19 cellular contexts compared by ENCODE assay signal in genomic region chr17:78092794-78093324, GRCh38. TPM values are rescaled to one million over a fixed set of nuclear protein-coding genes. Genes with fewer than 3 reads are reported as not detected.
A peak's percentile ranks its signal among the peaks of the same experiment; 100 is the strongest.
DNase-seq lines count a peak whose midpoint lies in the region; ATAC-seq, FAIRE-seq and TF ChIP-seq lines count a peak whose summit lies in the region.
"Had no signal": no experiment of that assay in that cellular context is flagged by ENCODE, and none has a peak within 500 bp of the region (broad histone marks: within the 10 kb centered on the region; RNA-seq: fewer than 3 reads in every experiment).

No MANE protein-coding gene starts in this region.

- intact Hi-C loops in MCF 10A (cut with micrococcal nuclease) = no loop called here
- intact Hi-C loops in breast epithelium (cut with DNase I; ENCODE audit: low total_unique reads) = no loop called here
- intact Hi-C loops in posterior cingulate gyrus (cut with DNase I) = no loop called here

- H3K4me1 Mint-ChIP-seq in MCF 10A (ENCODE audit: insufficient read depth, unreplicated experiment) = no peaks in the 10 kb centered on the region
- H3K4me1 Mint-ChIP-seq in T-helper 17 cell = no peaks in the 10 kb centered on the region
- H3K4me1 Mint-ChIP-seq: CD4-positive, CD25-positive, alpha-beta regulatory T cell had no signal

- CTCF ChIA-PET in MCF 10A (lab: Yijun Ruan, JAX) (interaction anchor here (0.7 kb wide), 1 partner anchor 89 kb away, joined by 3 read pairs; no protein-coding TSS in a partner anchor), RWPE1 (lab: Yijun Ruan, JAX) (no interaction called here)

- H3K27ac Mint-ChIP-seq in MCF 10A (ENCODE audit: low read depth, unreplicated experiment) (no peak overlapping the region), T-helper 17 cell (no peak overlapping the region)
- H3K27ac Mint-ChIP-seq: HFFc6 had no signal

- no peaks in the 10 kb centered on the region for H3K27me3 Mint-ChIP-seq in MCF 10A (ENCODE audit: insufficient read depth, unreplicated experiment)
- no peaks in the 10 kb centered on the region for H3K27me3 Mint-ChIP-seq in T-helper 17 cell
- H3K27me3 Mint-ChIP-seq: CD4-positive, CD25-positive, alpha-beta regulatory T cell had no signal

- H3K4me3 Mint-ChIP-seq in MCF 10A (ENCODE audit: unreplicated experiment) (no peak overlapping the region), T-helper 17 cell (no peak overlapping the region)
- H3K4me3 Mint-ChIP-seq: CD4-positive, CD25-positive, alpha-beta regulatory T cell; HFFc6 had no signal

- TF ChIP-seq POLR2A in breast epithelium (IDR thresholded peaks at IDR 0.05) = no peak

- FAIRE-seq in bronchial epithelial cell (lab: Jason Lieb, UNC) = peak; percentile 52
- FAIRE-seq: G401.6, GM12891, H1 had no signal

- no peaks in the 10 kb centered on the region for H3K9me3 Mint-ChIP-seq in MCF 10A (ENCODE audit: unreplicated experiment)
- H3K9me3 Mint-ChIP-seq: CD4-positive, CD25-positive, alpha-beta regulatory T cell; HFFc6 had no signal

- H3K36me3 Mint-ChIP-seq in MCF 10A (ENCODE audit: insufficient read depth, unreplicated experiment) = peaks cover 81% of the 10 kb centered on the region
- no peaks in the 10 kb centered on the region for H3K36me3 Mint-ChIP-seq in T-helper 17 cell (ENCODE audit: low read depth)

- H3K4me3 ChIP-seq in breast epithelium (no peak overlapping the region), bronchial epithelial cell (ENCODE audit: low read depth, low read length) (no peak overlapping the region)
- H3K4me3 ChIP-seq: BLaER1 treated with 17β-estradiol and CSF1 and Interleukin-3, amounts not matched to agents 10 nM and 100 nM had no signal

- no peak for ATAC-seq in T-helper 17 cell

- H3K4me1 ChIP-seq in breast epithelium = no peaks in the 10 kb centered on the region

- no TSS peak for BruUV-seq in MCF 10A (replicated peaks; lab: Mats Ljungman, UMichigan)

- POLR2A ChIA-PET in MCF 10A (lab: Yijun Ruan, JAX) = interaction anchor here (0.9 kb wide), 1 partner anchor 15 kb away, joined by 3 read pairs; no protein-coding TSS in a partner anchor
- POLR2A ChIA-PET in RWPE1 (lab: Yijun Ruan, JAX; ENCODE audit: low non-redundant PET) = no interaction called here

- peaks cover 13% of the 10 kb centered on the region for H3K36me3 ChIP-seq in breast epithelium
- no peaks in the 10 kb centered on the region for H3K36me3 ChIP-seq in bronchial epithelial cell (ENCODE audit: control insufficient read depth, insufficient read depth, low read length)

- H3K27me3 ChIP-seq in breast epithelium (no peaks in the 10 kb centered on the region), bronchial epithelial cell (ENCODE audit: control insufficient read depth, insufficient read depth, low read length) (no peaks in the 10 kb centered on the region)
- H3K27me3 ChIP-seq: BLaER1 treated with 17β-estradiol and CSF1 and Interleukin-3, amounts not matched to agents 10 nM and 100 nM had no signal

- H3K27ac ChIP-seq in breast epithelium (no peak overlapping the region), RWPE1 (no peak overlapping the region)
- H3K27ac ChIP-seq: BLaER1 treated with 17β-estradiol and CSF1 and Interleukin-3, amounts not matched to agents 10 nM and 100 nM had no signal

- H3K9me3 ChIP-seq in breast epithelium (no peaks in the 10 kb centered on the region), T-helper 17 cell (ENCODE audit: control insufficient read depth, low read length, poor library complexity, severe bottlenecking) (no peaks in the 10 kb centered on the region)
- H3K9me3 ChIP-seq: BLaER1 treated with 17β-estradiol and CSF1 and Interleukin-3, amounts not matched to agents 10 nM and 100 nM had no signal

- peak; percentile 38 for DNase-seq in MCF 10A (ENCODE audit: unreplicated experiment)
- no peak for DNase-seq in breast epithelium (ENCODE audit: low spot score in 2 of 2)
- peak; percentile 55 for DNase-seq in RWPE1 (ENCODE audit: low spot score)
- peak; percentile 18 for DNase-seq in bronchial epithelial cell (ENCODE audit: low read depth)
- no peak for DNase-seq in T-helper 17 cell
- DNase-seq in NCI-H526 (lab: John Stamatoyannopoulos, UW) = no peak
- no peak for DNase-seq in posterior cingulate gyrus
- DNase-seq in NCI-H2107 treated with DMSO at 0.1 percent for 48 hours (lab: John Stamatoyannopoulos, UW; ENCODE audit: unreplicated experiment) = no peak
- DNase-seq: ACHN; Calu3; CD4-positive, CD25-positive, alpha-beta regulatory T cell; DMS79; HCEC 1CT; HFFc6 had no signal

- TF ChIP-seq CTCF in MCF 10A (IDR thresholded peaks at IDR 0.05; ENCODE audit: unreplicated experiment) = no peak
- TF ChIP-seq CTCF in breast epithelium (IDR thresholded peaks at IDR 0.05) = no peak
- no peak for TF ChIP-seq CTCF in RWPE1 (conservative IDR thresholded peaks at IDR 0.05; ENCODE audit: low read depth)
- no peak for TF ChIP-seq CTCF in bronchial epithelial cell (IDR thresholded peaks at IDR 0.05; ENCODE audit: insufficient read depth, low read length, severe bottlenecking)

RNA-seq across cellular contexts. Expression of gene TMC6, which starts 35.7 kb away (rescaled TPM):
- total RNA-seq in MCF 10A (2022) = 3.1 and 7.3 TPM in 2 replicates
- total RNA-seq in breast epithelium = 10 to 100 TPM; 18.6 to 45.9 (median 28.4) TPM
- 42.9 and 51.7 TPM in 2 replicates for total RNA-seq in bronchial epithelial cell
- 100 to 1,000 TPM; 609 to 822 TPM for total RNA-seq in T-helper 17 cell

RNA-seq across cellular contexts. Expression of gene TMC8, which starts 37.7 kb away (rescaled TPM):
- total RNA-seq in MCF 10A (2022) (not detected in 2 replicates), breast epithelium (1 to 10 TPM; 4.2 to 9.9 (median 8.8) TPM), bronchial epithelial cell (under 0.01 TPM in 1 of 2 replicates, not detected in the other), T-helper 17 cell (100 to 1,000 TPM; 352 to 481 TPM)
- total RNA-seq: HFFc6 had no signal

RNA-seq across cellular contexts. Expression of gene C17orf99, which starts 53.3 kb away (rescaled TPM):
- total RNA-seq in MCF 10A (2022) = not detected in 2 replicates
- total RNA-seq in breast epithelium = not detected
- 0.13 TPM in 1 of 2 replicates, not detected in the other for total RNA-seq in bronchial epithelial cell
- not detected for total RNA-seq in T-helper 17 cell
- total RNA-seq: A172; Calu3; CD4-positive, CD25-positive, alpha-beta regulatory T cell; H1; HFFc6 had no signal

Comparison
In these comparisons a context has a peak if more than half of its experiments do, and no peak if none do; other contexts are left out.
1. DNase-seq: peak in MCF 10A (single experiment), RWPE1 (single experiment) and bronchial epithelial cell (single experiment); none in breast epithelium (0 of 2), T-helper 17 cell (0 of 3), NCI-H526 (0 of 2), posterior cingulate gyrus (0 of 10) and NCI-H2107 treated with DMSO at 0.1 percent for 48 hours (single experiment).
2. RNA of gene TMC6, which starts 35.7 kb away (total RNA-seq): 609 to 822 TPM in T-helper 17 cell; 42.9 to 51.7 TPM in bronchial epithelial cell, 18.6 to 45.9 TPM in breast epithelium and 3.1 to 7.3 TPM in MCF 10A; every median in the first group is over 10 times any median in the second.
3. RNA of gene TMC8, which starts 37.7 kb away (total RNA-seq): 352 to 481 TPM in T-helper 17 cell; 4.2 to 9.9 TPM in breast epithelium, not detected in MCF 10A and under 0.01 TPM in bronchial epithelial cell; every median in the first group is over 10 times any median in the second.